1 cellular context compared by ENCODE assay signal in the genomic region with DNA sequence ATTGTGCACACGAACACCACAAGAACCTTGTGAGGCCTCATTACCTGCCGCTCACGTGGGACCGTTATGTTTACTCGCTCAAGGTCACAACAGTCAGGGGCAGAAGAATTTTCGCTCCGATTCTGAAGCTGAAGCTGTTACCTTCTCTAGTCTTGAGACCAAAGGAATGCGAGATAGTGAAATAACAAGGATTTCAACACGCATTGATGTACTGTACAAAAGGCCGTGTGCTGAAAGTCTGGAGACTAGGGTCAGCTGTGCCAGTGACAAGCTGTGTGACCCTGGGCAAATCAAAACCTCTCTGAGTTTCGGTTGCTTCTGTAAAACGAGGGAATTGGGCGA.
TF ChIP-seq lines count a peak whose summit lies in the region.

No MANE protein-coding gene starts in this region.

TF ChIP-seq in HepG2, 621 proteins besides CTCF, POLR2A, EP300 and RAD21 (continued from another document):
- 0 out of 2 replicates have a peak, but pooled peaks have one; percentile 44 for TF ChIP-seq TFE3 (CRISPR knock-in tag; IDR thresholded peaks at IDR 0.05)
- TF ChIP-seq PLSCR1 (CRISPR knock-in tag; IDR thresholded peaks at IDR 0.05; ENCODE audit: borderline replicate concordance) = peak; percentile 81; the same call in 1 of the 2 replicates
- peak; percentile 20; the same call in 1 of the 2 replicates for TF ChIP-seq ZBTB20 (CRISPR knock-in tag; IDR thresholded peaks at IDR 0.05; ENCODE audit: borderline replicate concordance, low read depth)
- TF ChIP-seq ZNF850 (CRISPR knock-in tag; conservative IDR thresholded peaks at IDR 0.05) = no peak
- TF ChIP-seq FIP1L1 (IDR thresholded peaks at IDR 0.05; ENCODE audit: borderline replicate concordance, insufficient read depth, low read depth, low read length) = 0 out of 2 replicates have a peak, but pooled peaks have one; percentile 13
- TF ChIP-seq MTF1 (CRISPR knock-in tag; IDR thresholded peaks at IDR 0.05) = peak; percentile 91
- TF ChIP-seq TEAD2 (CRISPR knock-in tag; IDR thresholded peaks at IDR 0.05) = 0 out of 2 replicates have a peak, but pooled peaks have one; percentile 12
- TF ChIP-seq ETV5 (CRISPR knock-in tag; IDR thresholded peaks at IDR 0.05; ENCODE audit: borderline replicate concordance) = peak; percentile 3; the same call in 1 of the 2 replicates
- peak; percentile 20; the same call in 1 of the 2 replicates for TF ChIP-seq ARNTL (CRISPR knock-in tag; IDR thresholded peaks at IDR 0.05)
- TF ChIP-seq, protein P1, sequence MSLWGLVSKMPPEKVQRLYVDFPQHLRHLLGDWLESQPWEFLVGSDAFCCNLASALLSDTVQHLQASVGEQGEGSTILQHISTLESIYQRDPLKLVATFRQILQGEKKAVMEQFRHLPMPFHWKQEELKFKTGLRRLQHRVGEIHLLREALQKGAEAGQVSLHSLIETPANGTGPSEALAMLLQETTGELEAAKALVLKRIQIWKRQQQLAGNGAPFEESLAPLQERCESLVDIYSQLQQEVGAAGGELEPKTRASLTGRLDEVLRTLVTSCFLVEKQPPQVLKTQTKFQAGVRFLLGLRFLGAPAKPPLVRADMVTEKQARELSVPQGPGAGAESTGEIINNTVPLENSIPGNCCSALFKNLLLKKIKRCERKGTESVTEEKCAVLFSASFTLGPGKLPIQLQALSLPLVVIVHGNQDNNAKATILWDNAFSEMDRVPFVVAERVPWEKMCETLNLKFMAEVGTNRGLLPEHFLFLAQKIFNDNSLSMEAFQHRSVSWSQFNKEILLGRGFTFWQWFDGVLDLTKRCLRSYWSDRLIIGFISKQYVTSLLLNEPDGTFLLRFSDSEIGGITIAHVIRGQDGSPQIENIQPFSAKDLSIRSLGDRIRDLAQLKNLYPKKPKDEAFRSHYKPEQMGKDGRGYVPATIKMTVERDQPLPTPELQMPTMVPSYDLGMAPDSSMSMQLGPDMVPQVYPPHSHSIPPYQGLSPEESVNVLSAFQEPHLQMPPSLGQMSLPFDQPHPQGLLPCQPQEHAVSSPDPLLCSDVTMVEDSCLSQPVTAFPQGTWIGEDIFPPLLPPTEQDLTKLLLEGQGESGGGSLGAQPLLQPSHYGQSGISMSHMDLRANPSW (CRISPR knock-in tag; IDR thresholded peaks at IDR 0.05; ENCODE audit: borderline replicate concordance) = 0 out of 2 replicates have a peak, but pooled peaks have one; percentile 74
- TF ChIP-seq SRSF1 (optimal IDR thresholded peaks at IDR 0.05; ENCODE audit: low read depth, low read length) = peak; percentile 10
- TF ChIP-seq TOPORS (CRISPR knock-in tag; IDR thresholded peaks at IDR 0.05) = 0 out of 2 replicates have a peak, but pooled peaks have one; percentile 9
